ENCODE assay signal across 11 cellular contexts in genomic region chr3:152315623-152316022, GRCh38. TPM values are rescaled to one million over a fixed set of nuclear protein-coding genes. Genes with fewer than 3 reads are reported as not detected.
A peak's percentile ranks its signal among the peaks of the same experiment; 100 is the strongest.
DNase-seq lines count a peak whose midpoint lies in the region; ATAC-seq, FAIRE-seq and TF ChIP-seq lines count a peak whose summit lies in the region.
"Had no signal": no experiment of that assay in that cellular context is flagged by ENCODE, and none has a peak within 500 bp of the region (broad histone marks: within the 10 kb centered on the region; RNA-seq: fewer than 3 reads in every experiment).

No MANE protein-coding gene starts in this region.

- H3K27me3 Mint-ChIP-seq in activated T-helper 17 cell treated with anti-CD3 and anti-CD28 coated beads, Interleukin-2, amount 50 U/mL, for 72 hours, result no peaks in the 10 kb centered on the region

- H3K4me3 Mint-ChIP-seq in activated T-helper 17 cell treated with anti-CD3 and anti-CD28 coated beads, Interleukin-2, amount 50 U/mL, for 72 hours, result peak overlapping the region; percentile 58
- H3K4me3 Mint-ChIP-seq: T-helper 1 cell treated with Interleukin-12 subunit alpha and Interleukin-12 subunit beta and Interleukin-4 antibody, amounts not matched to agents 30 μg/mL and 1 μg/mL, for 36 hours had no signal

- TF ChIP-seq CTCF in HEK293 (tag by site-specific recombination; IDR thresholded peaks at IDR 0.05) (no peak), heart left ventricle (IDR thresholded peaks at IDR 0.05) (no peak), GM13976 (IDR thresholded peaks at IDR 0.05; ENCODE audit: borderline replicate concordance, control extremely low read depth, extremely low read depth, insufficient read depth, missing control alignments) (no peak)

- H3K9me3 ChIP-seq in HEK293 (ENCODE audit: control insufficient read depth, insufficient read depth, low read depth, low read length) (no peaks in the 10 kb centered on the region), heart left ventricle (no peaks in the 10 kb centered on the region)
- H3K9me3 ChIP-seq: prostate gland had no signal

- H3K27ac ChIP-seq in HEK293 (ENCODE audit: extremely low read depth, low read depth, low read length) (no peak overlapping the region), heart left ventricle (peak overlapping the region in 11 of 12 donors; percentile 1 to 78 (median 47)), rectal smooth muscle tissue (ENCODE audit: low read depth, low read length) (peak overlapping the region; percentile 62)
- H3K27ac ChIP-seq: foreskin keratinocyte, prostate gland had no signal

- H3K27me3 ChIP-seq in heart left ventricle, result no peaks in the 10 kb centered on the region
- no peaks in the 10 kb centered on the region for H3K27me3 ChIP-seq in rectal smooth muscle tissue (ENCODE audit: control insufficient read depth, insufficient read depth, low read length)
- H3K27me3 ChIP-seq: foreskin keratinocyte had no signal

- intact Hi-C loops in heart left ventricle (cut with DNase I), result no loop called here

- H3K36me3 ChIP-seq in HEK293 (ENCODE audit: control insufficient read depth in 2 of 2, insufficient read depth in 1 of 2, low read length in 2 of 2) (no peaks in the 10 kb centered on the region), heart left ventricle (no peaks in the 10 kb centered on the region), rectal smooth muscle tissue (ENCODE audit: control insufficient read depth, insufficient read depth, low read length) (no peaks in the 10 kb centered on the region)
- H3K36me3 ChIP-seq: prostate gland had no signal

- H3K4me1 ChIP-seq in HEK293 (ENCODE audit: control insufficient read depth, insufficient read depth, low read length) (0 out of 2 replicates have a peak, but pooled peaks cover 3% of the 10 kb centered on the region), heart left ventricle (peaks cover 9 to 85% (median 54%) of the 10 kb centered on the region in 12 donors), rectal smooth muscle tissue (ENCODE audit: control insufficient read depth, insufficient read depth, low read length) (peaks cover 36% of the 10 kb centered on the region)
- H3K4me1 ChIP-seq: foreskin keratinocyte, prostate gland had no signal

- DNase-seq in heart left ventricle, result no peak
- no peak for DNase-seq in GM13976 (ENCODE audit: low spot score)
- DNase-seq in HTR-8/SVneo (ENCODE audit: insufficient read length, low spot score), result no peak
- DNase-seq: foreskin keratinocyte had no signal

- POLR2A ChIA-PET in HEK293 (lab: Yijun Ruan, JAX), result no interaction called here

- H3K4me3 ChIP-seq in HEK293 (ENCODE audit: low read depth, low read length), result no peak overlapping the region
- no peak overlapping the region for H3K4me3 ChIP-seq in heart left ventricle
- no peak overlapping the region for H3K4me3 ChIP-seq in rectal smooth muscle tissue (ENCODE audit: low read length)
- H3K4me3 ChIP-seq: prostate gland had no signal

- H3K27ac Mint-ChIP-seq in activated T-helper 17 cell treated with anti-CD3 and anti-CD28 coated beads, Interleukin-2, amount 50 U/mL, for 72 hours, result peak overlapping the region; percentile 68

- no peaks in the 10 kb centered on the region for H3K9me3 Mint-ChIP-seq in activated T-helper 17 cell treated with anti-CD3 and anti-CD28 coated beads, Interleukin-2, amount 50 U/mL, for 72 hours
- H3K9me3 Mint-ChIP-seq: T-helper 1 cell treated with Interleukin-12 subunit alpha and Interleukin-12 subunit beta and Interleukin-4 antibody, amounts not matched to agents 30 μg/mL and 1 μg/mL, for 36 hours had no signal

- CTCF ChIA-PET in HEK293 (lab: Yijun Ruan, JAX), result interaction anchor here (0.8 kb wide), 1 partner anchor 121 kb away, joined by 5 read pairs; no protein-coding TSS in a partner anchor

- H3K9ac ChIP-seq in rectal smooth muscle tissue (ENCODE audit: low read length), result no peak overlapping the region

- no peak for ATAC-seq in activated T-helper 17 cell treated with anti-CD3 and anti-CD28 coated beads, Interleukin-2, amount 50 U/mL, for 72 hours (replicated peaks)
- ATAC-seq in heart left ventricle (peak in 3 of 4 donors; percentile 31 to 53 (median 33)), HG02678 (IDR thresholded peaks at IDR 0.05; ENCODE audit: unreplicated experiment) (no peak), HG03378 (IDR thresholded peaks at IDR 0.05; ENCODE audit: unreplicated experiment) (no peak)
- ATAC-seq: foreskin keratinocyte had no signal

- FAIRE-seq in HTR-8/SVneo (lab: Jason Lieb, UNC), result no peak

- in situ Hi-C loops in GM13976 (cut with MboI; ENCODE audit: low sequenced_read_pairs, unreplicated experiment), result no loop called here

- H3K36me3 Mint-ChIP-seq in activated T-helper 17 cell treated with anti-CD3 and anti-CD28 coated beads, Interleukin-2, amount 50 U/mL, for 72 hours (ENCODE audit: low read depth), result peaks cover 73% of the 10 kb centered on the region

- no peak for TF ChIP-seq POLR2A in heart left ventricle (IDR thresholded peaks at IDR 0.05)

- WGBS in heart left ventricle, 4 donors, result 44 to 70% (median 51%) methylated on average over 6 of the region's 6 CpGs

- H3K4me1 Mint-ChIP-seq in activated T-helper 17 cell treated with anti-CD3 and anti-CD28 coated beads, Interleukin-2, amount 50 U/mL, for 72 hours, result peaks cover 37% of the 10 kb centered on the region

TF ChIP-seq in HEK293, 187 proteins besides CTCF, POLR2A, EP300 and RAD21 (continues in another document):
- TF ChIP-seq ZNF596 (tag by site-specific recombination; IDR thresholded peaks at IDR 0.05) (peak; percentile 60; the same call in 1 of the 2 replicates), ZNF747 (tag by site-specific recombination; IDR thresholded peaks at IDR 0.05) (no peak), ZNF48 (tag by site-specific recombination; IDR thresholded peaks at IDR 0.05) (no peak), ZNF530 (tag by site-specific recombination; IDR thresholded peaks at IDR 0.05; ENCODE audit: low read depth) (no peak), SP3 (tag by site-specific recombination; IDR thresholded peaks at IDR 0.05) (no peak), ZNF2 (tag by site-specific recombination; IDR thresholded peaks at IDR 0.05) (no peak)
- TF ChIP-seq, protein P1, sequence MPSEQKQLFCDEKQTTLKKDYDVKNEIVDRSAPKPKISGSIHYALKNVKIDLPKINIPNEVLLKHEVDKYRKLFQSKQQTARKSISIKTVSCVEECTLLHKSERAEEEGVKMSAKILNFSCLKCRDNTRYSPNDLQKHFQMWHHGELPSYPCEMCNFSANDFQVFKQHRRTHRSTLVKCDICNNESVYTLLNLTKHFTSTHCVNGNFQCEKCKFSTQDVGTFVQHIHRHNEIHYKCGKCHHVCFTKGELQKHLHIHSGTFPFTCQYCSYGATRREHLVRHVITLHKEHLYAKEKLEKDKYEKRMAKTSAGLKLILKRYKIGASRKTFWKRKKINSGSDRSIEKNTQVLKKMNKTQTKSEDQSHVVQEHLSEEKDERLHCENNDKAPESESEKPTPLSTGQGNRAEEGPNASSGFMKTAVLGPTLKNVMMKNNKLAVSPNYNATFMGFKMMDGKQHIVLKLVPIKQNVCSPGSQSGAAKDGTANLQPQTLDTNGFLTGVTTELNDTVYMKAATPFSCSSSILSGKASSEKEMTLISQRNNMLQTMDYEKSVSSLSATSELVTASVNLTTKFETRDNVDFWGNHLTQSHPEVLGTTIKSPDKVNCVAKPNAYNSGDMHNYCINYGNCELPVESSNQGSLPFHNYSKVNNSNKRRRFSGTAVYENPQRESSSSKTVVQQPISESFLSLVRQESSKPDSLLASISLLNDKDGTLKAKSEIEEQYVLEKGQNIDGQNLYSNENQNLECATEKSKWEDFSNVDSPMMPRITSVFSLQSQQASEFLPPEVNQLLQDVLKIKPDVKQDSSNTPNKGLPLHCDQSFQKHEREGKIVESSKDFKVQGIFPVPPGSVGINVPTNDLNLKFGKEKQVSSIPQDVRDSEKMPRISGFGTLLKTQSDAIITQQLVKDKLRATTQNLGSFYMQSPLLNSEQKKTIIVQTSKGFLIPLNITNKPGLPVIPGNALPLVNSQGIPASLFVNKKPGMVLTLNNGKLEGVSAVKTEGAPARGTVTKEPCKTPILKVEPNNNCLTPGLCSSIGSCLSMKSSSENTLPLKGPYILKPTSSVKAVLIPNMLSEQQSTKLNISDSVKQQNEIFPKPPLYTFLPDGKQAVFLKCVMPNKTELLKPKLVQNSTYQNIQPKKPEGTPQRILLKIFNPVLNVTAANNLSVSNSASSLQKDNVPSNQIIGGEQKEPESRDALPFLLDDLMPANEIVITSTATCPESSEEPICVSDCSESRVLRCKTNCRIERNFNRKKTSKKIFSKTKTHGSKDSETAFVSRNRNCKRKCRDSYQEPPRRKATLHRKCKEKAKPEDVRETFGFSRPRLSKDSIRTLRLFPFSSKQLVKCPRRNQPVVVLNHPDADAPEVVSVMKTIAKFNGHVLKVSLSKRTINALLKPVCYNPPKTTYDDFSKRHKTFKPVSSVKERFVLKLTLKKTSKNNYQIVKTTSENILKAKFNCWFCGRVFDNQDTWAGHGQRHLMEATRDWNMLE (tag by site-specific recombination; conservative IDR thresholded peaks at IDR 0.05; ENCODE audit: low read depth), result no peak
- TF ChIP-seq, protein P2, sequence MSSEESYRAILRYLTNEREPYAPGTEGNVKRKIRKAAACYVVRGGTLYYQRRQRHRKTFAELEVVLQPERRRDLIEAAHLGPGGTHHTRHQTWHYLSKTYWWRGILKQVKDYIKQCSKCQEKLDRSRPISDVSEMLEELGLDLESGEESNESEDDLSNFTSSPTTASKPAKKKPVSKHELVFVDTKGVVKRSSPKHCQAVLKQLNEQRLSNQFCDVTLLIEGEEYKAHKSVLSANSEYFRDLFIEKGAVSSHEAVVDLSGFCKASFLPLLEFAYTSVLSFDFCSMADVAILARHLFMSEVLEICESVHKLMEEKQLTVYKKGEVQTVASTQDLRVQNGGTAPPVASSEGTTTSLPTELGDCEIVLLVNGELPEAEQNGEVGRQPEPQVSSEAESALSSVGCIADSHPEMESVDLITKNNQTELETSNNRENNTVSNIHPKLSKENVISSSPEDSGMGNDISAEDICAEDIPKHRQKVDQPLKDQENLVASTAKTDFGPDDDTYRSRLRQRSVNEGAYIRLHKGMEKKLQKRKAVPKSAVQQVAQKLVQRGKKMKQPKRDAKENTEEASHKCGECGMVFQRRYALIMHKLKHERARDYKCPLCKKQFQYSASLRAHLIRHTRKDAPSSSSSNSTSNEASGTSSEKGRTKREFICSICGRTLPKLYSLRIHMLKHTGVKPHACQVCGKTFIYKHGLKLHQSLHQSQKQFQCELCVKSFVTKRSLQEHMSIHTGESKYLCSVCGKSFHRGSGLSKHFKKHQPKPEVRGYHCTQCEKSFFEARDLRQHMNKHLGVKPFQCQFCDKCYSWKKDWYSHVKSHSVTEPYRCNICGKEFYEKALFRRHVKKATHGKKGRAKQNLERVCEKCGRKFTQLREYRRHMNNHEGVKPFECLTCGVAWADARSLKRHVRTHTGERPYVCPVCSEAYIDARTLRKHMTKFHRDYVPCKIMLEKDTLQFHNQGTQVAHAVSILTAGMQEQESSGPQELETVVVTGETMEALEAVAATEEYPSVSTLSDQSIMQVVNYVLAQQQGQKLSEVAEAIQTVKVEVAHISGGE (tag by site-specific recombination; conservative IDR thresholded peaks at IDR 0.05; ENCODE audit: low read depth), result no peak

RNA-seq across cellular contexts. Expression of gene MBNL1, which starts 46.9 kb away (rescaled TPM):
- 100 to 1,000 TPM; 322 to 452 TPM for total RNA-seq in activated T-helper 17 cell treated with anti-CD3 and anti-CD28 coated beads, Interleukin-2, amount 50 U/mL, for 72 hours
- 100 to 1,000 TPM; 156 to 416 (median 193) TPM for total RNA-seq in heart left ventricle
- 10 to 100 TPM; 46.8 to 64.7 TPM for polyA plus RNA-seq in heart left ventricle

Comparison
In these comparisons a context has a peak if more than half of its experiments do, and no peak if none do; other contexts are left out.
1. ATAC-seq: peak in heart left ventricle (3 of 4); none in activated T-helper 17 cell treated with anti-CD3 and anti-CD28 coated beads, Interleukin-2, amount 50 U/mL, for 72 hours (single experiment), HG02678 (single experiment) and HG03378 (single experiment).